21 cellular contexts compared by ENCODE assay signal in the genomic region with DNA sequence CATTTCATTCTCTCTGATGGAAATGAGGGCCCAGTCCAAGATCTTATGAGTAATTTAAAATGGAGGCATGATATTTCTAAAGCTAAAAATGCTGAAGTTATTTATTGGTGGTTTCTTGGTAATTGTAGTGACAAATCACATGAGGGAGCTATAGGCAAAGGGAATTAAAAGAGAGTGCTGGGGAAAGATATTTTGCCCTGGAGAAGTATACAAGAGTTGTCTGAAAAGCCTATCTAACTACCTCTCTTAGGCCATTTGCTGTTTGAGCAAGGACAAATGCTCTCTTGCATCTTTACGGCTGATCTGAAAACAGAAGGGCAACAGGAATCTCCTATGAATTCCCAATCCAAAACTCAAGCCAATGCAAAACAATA.
"Had no signal": no experiment of that assay in that cellular context is flagged by ENCODE, and none has a peak within 500 bp of the region (broad histone marks: within the 10 kb centered on the region; RNA-seq: fewer than 3 reads in every experiment).

No MANE protein-coding gene starts in this region.

- H3K4me1 Mint-ChIP-seq: activated CD4-positive, alpha-beta T cell treated with anti-CD3 and anti-CD28 coated beads, Interleukin-2, amount 10 ng/mL, durations not matched to agents 7 days and 5 days; activated naive CD8-positive, alpha-beta T cell treated with anti-CD3 and anti-CD28 coated beads for 36 hours; immature natural killer cell; nephron; WTC11 had no signal

- H3K27me3 ChIP-seq: body of pancreas, foreskin keratinocyte, right atrium auricular region, tibial artery had no signal

- H3K4me3 Mint-ChIP-seq: activated CD4-positive, alpha-beta T cell treated with anti-CD3 and anti-CD28 coated beads, Interleukin-2, amount 10 ng/mL, durations not matched to agents 7 days and 5 days; activated naive CD8-positive, alpha-beta T cell treated with anti-CD3 and anti-CD28 coated beads for 36 hours; dendritic cell treated with granulocyte-macrophage colony-stimulating factor and Interleukin-4, amounts not matched to agents 40 ng/mL and 50 ng/mL, for 4 days; immature natural killer cell; nephron; WTC11 had no signal

- FAIRE-seq: urothelium cell line had no signal

- DNase-seq: activated CD4-positive, alpha-beta T cell treated with anti-CD3 and anti-CD28 coated beads, Interleukin-2, amount 10 ng/mL, durations not matched to agents 7 days and 5 days; activated CD8-positive, alpha-beta memory T cell treated with anti-CD3 and anti-CD28 coated beads, Interleukin-2, amount 50 U/mL, for 48 hours; activated gamma-delta T cell treated with Interleukin-2 at 50 U/mL for 16 hours; activated naive CD8-positive, alpha-beta T cell treated with anti-CD3 and anti-CD28 coated beads for 36 hours; amygdala; body of pancreas; central memory CD4-positive, alpha-beta T cell; effector memory CD4-positive, alpha-beta T cell; foreskin keratinocyte; immature natural killer cell; stimulated activated CD4-positive, alpha-beta T cell treated with anti-CD3 and anti-CD28 coated beads, Interleukin-15, amount 100 ng/mL, for 24 hours; stimulated activated CD4-positive, alpha-beta T cell treated with anti-CD3 and anti-CD28 coated beads, Interleukin-4, amount 100 ng/mL, for 1 hour; stimulated activated naive CD4-positive, alpha-beta T cell; tibial artery had no signal

- H3K9me3 Mint-ChIP-seq: activated CD4-positive, alpha-beta T cell treated with anti-CD3 and anti-CD28 coated beads, Interleukin-2, amount 10 ng/mL, durations not matched to agents 7 days and 5 days had no signal

- H3K27ac Mint-ChIP-seq: activated CD4-positive, alpha-beta T cell treated with anti-CD3 and anti-CD28 coated beads, Interleukin-2, amount 10 ng/mL, durations not matched to agents 7 days and 5 days; activated naive CD8-positive, alpha-beta T cell treated with anti-CD3 and anti-CD28 coated beads for 36 hours; dendritic cell treated with granulocyte-macrophage colony-stimulating factor and Interleukin-4, amounts not matched to agents 40 ng/mL and 50 ng/mL, for 4 days; immature natural killer cell; nephron; progenitor cell of endocrine pancreas; WTC11 had no signal

- H3K27me3 Mint-ChIP-seq: activated CD4-positive, alpha-beta T cell treated with anti-CD3 and anti-CD28 coated beads, Interleukin-2, amount 10 ng/mL, durations not matched to agents 7 days and 5 days; activated naive CD8-positive, alpha-beta T cell treated with anti-CD3 and anti-CD28 coated beads for 36 hours; dendritic cell treated with granulocyte-macrophage colony-stimulating factor and Interleukin-4, amounts not matched to agents 40 ng/mL and 50 ng/mL, for 4 days; progenitor cell of endocrine pancreas had no signal

- H3K9me3 ChIP-seq: body of pancreas, tibial artery had no signal

- H3K36me3 ChIP-seq: right atrium auricular region, tibial artery had no signal

- H3K27ac ChIP-seq: body of pancreas, foreskin keratinocyte, right atrium auricular region, skin epidermis, tibial artery had no signal

- H3K36me3 Mint-ChIP-seq: immature natural killer cell, WTC11 had no signal

- H3K4me1 ChIP-seq: body of pancreas, foreskin keratinocyte, right atrium auricular region, tibial artery had no signal

- H3K4me3 ChIP-seq: body of pancreas, right atrium auricular region, skin epidermis, tibial artery had no signal
